Comparison of ENCODE assay signal across 10 cellular contexts in the genomic region with DNA sequence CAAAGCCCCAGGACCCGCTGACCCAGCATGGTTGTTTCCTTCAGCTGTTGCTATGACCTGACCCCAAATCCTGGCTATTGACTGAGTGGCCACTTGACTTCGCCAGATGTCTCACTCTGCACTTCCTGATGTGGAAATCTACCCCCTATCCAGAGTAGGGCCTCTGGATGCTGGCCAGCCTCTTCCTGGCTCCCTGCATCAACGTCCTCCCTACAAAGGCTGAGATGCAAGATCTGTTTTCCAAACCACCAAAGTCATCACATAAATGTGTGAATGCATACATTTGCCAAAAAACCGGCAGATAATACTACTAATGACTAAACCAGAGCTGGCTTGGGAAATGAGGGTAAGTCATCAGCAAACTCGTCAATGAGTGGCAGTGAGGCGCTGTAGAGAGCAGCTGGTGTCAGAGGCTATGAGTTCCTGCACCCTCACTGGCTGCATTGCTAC.
DNase-seq lines count a peak whose midpoint lies in the region; ATAC-seq, FAIRE-seq and TF ChIP-seq lines count a peak whose summit lies in the region.
"Had no signal": no experiment of that assay in that cellular context is flagged by ENCODE, and none has a peak within 500 bp of the region (broad histone marks: within the 10 kb centered on the region; RNA-seq: fewer than 3 reads in every experiment).

No MANE protein-coding gene starts in this region.

- H3K4me3 ChIP-seq in astrocyte of the spinal cord (ENCODE audit: low read depth, low read length): no peak overlapping the region
- H3K4me3 ChIP-seq in kidney (ENCODE audit: low read length in 2 of 2): no peak overlapping the region
- no peak overlapping the region for H3K4me3 ChIP-seq in thoracic aorta

- ATAC-seq in thoracic aorta (ENCODE audit: insufficient number of reproducible peaks, low FRiP score, low read depth): no peak
- no peak for ATAC-seq in HG03135 (IDR thresholded peaks at IDR 0.05; ENCODE audit: unreplicated experiment)
- no peak for ATAC-seq in HG03097 (IDR thresholded peaks at IDR 0.05; ENCODE audit: low FRiP score, unreplicated experiment)
- no peak for ATAC-seq in HG03175 (IDR thresholded peaks at IDR 0.05; ENCODE audit: unreplicated experiment)

- H3K27ac ChIP-seq in kidney (ENCODE audit: low read depth in 2 of 2, low read length in 2 of 2) (no peak overlapping the region), thoracic aorta (no peak overlapping the region)

- H3K9ac ChIP-seq in kidney (ENCODE audit: low read length in 2 of 2): no peak overlapping the region

- H3K9me3 ChIP-seq in kidney (ENCODE audit: control insufficient read depth in 1 of 2, low read length in 2 of 2): peaks cover 4 to 9% of the 10 kb centered on the region in 2 donors
- H3K9me3 ChIP-seq in thoracic aorta: peaks cover 10% of the 10 kb centered on the region

- H3K4me1 ChIP-seq in kidney (ENCODE audit: control insufficient read depth in 1 of 2, insufficient read depth in 1 of 2, low read depth in 1 of 2, low read length in 2 of 2): peaks cover 0 to 2% of the 10 kb centered on the region in 2 donors
- H3K4me1 ChIP-seq in thoracic aorta (ENCODE audit: control insufficient read depth in 1 of 2, low read depth in 2 of 2): peaks cover 14 to 15% of the 10 kb centered on the region in 2 donors

- TF ChIP-seq CTCF in astrocyte of the spinal cord (IDR thresholded peaks at IDR 0.05; ENCODE audit: low read depth, low read length) (no peak), kidney (IDR thresholded peaks at IDR 0.05; ENCODE audit: borderline replicate concordance, extremely low read depth, insufficient read depth) (no peak), thoracic aorta (IDR thresholded peaks at IDR 0.05) (no peak)

- FAIRE-seq in kidney (lab: Jason Lieb, UNC): no peak

- no peaks in the 10 kb centered on the region for H3K36me3 ChIP-seq in kidney (ENCODE audit: control insufficient read depth in 1 of 2, insufficient read depth in 2 of 2, low read length in 2 of 2)
- no peaks in the 10 kb centered on the region for H3K36me3 ChIP-seq in thoracic aorta

- DNase-seq in HS-5 (ENCODE audit: low read depth) (peak; percentile 86), astrocyte of the spinal cord (ENCODE audit: low read depth, low spot score) (peak; percentile 67), kidney (peak; percentile 93), thoracic aorta (ENCODE audit: low spot score) (peak; percentile 15), C1 segment of cervical spinal cord (lab: John Stamatoyannopoulos, UW) (no peak)
- DNase-seq: kidney glomerular epithelial cell; stimulated activated naive CD4-positive, alpha-beta T cell treated with Interleukin-2 at 50 U/mL for 16 hours had no signal

- intact Hi-C loops in kidney (cut with DNase I): no loop called here

- in situ Hi-C loops in astrocyte of the spinal cord (cut with HindIII; ENCODE audit: low sequenced_read_pairs): no loop called here

- H3K27me3 ChIP-seq in thoracic aorta (replicated peaks; ENCODE audit: insufficient read depth): no peaks in the 10 kb centered on the region

Comparison
In these comparisons a context has a peak if more than half of its experiments do, and no peak if none do; other contexts are left out.
1. DNase-seq: peak in HS-5 (single experiment), astrocyte of the spinal cord (single experiment), kidney (single experiment) and thoracic aorta (single experiment); none in C1 segment of cervical spinal cord (0 of 14).